21 cellular contexts compared by ENCODE assay signal in the genomic region with DNA sequence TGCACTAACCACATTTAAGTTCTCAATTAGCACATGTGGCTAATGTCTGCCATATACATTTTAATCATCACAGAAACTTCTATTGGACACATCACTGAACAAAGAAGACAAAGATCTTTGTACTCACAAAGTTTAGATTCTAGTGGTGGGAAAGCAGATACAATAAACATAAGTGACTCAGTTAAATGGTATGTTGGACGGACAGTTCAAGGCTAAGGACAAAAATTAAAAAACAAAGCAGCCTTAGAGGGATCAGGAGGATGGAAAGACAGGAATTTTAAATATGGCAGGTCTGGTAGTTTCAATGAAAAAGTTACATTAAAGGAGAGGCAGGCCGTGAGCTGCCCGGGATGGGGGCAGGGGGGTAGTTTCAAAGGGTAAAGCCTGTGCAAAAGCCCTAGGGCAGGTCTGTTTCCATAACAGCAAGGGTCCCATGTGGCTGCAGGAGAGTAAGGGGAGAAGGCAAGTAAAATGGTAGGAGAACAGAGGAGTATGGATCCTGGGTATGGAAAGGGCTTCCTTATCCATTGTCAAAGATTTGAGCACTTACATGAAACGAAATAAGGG.
DNase-seq lines count a peak whose midpoint lies in the region; ATAC-seq and TF ChIP-seq lines count a peak whose summit lies in the region.
"Had no signal": no experiment of that assay in that cellular context is flagged by ENCODE, and none has a peak within 500 bp of the region (broad histone marks: within the 10 kb centered on the region; RNA-seq: fewer than 3 reads in every experiment).

No MANE protein-coding gene starts in this region.

- no TSS peak for BruUV-seq in mammary epithelial cell (replicated peaks; lab: Mats Ljungman, UMichigan)

- ATAC-seq in HG03457 (IDR thresholded peaks at IDR 0.05; ENCODE audit: unreplicated experiment) (no peak), HG03039 (IDR thresholded peaks at IDR 0.05; ENCODE audit: unreplicated experiment) (no peak)
- ATAC-seq: A549; activated CD4-positive, CD25-positive, alpha-beta regulatory T cell treated with anti-CD3 and anti-CD28 coated beads, Interleukin-2, amount 50 U/mL, for 24 hours had no signal

- H3K27ac ChIP-seq in mammary epithelial cell (ENCODE audit: insufficient read depth, low read depth, low read length) (no peak overlapping the region), coronary artery (no peak overlapping the region)
- H3K27ac ChIP-seq: A549, cardiac muscle cell, HL-60, RWPE1 had no signal

- no peaks in the 10 kb centered on the region for H3K9me3 ChIP-seq in mammary epithelial cell (replicated peaks; ENCODE audit: insufficient read depth, low read length)
- H3K9me3 ChIP-seq: A549, BE2C had no signal

- peak; percentile 44 for DNase-seq in A172 (ENCODE audit: low spot score)
- peak; percentile 10 for DNase-seq in HS-5 (ENCODE audit: low read depth)
- DNase-seq in mammary epithelial cell, result peak; percentile 57
- peak; percentile 50 for DNase-seq in kidney glomerular epithelial cell (lab: John Stamatoyannopoulos, UW)
- no peak for DNase-seq in GF-D8 (lab: John Stamatoyannopoulos, UW)
- DNase-seq in coronary artery (ENCODE audit: low spot score), result no peak
- DNase-seq: activated T-cell treated with anti-CD3 and anti-CD28 coated beads, Interleukin-2, amount 50 U/mL, for 24 hours; BE2C; DMS79 treated with DMSO at 0.1 percent for 48 hours; IMR-90; kidney; mesendoderm; NCI-H2107; retina had no signal

- H3K27me3 ChIP-seq in mammary epithelial cell (ENCODE audit: insufficient read depth, low read length), result no peaks in the 10 kb centered on the region
- H3K27me3 ChIP-seq: BE2C, cardiac muscle cell had no signal

- no peak overlapping the region for H3K4me2 ChIP-seq in mammary epithelial cell (ENCODE audit: insufficient read depth, low read depth, low read length)
- H3K4me2 ChIP-seq: A549 had no signal

- intact Hi-C loops in mammary epithelial cell (cut with micrococcal nuclease), result no loop called here

- no peaks in the 10 kb centered on the region for H3K36me3 ChIP-seq in mammary epithelial cell (ENCODE audit: insufficient read depth, low read length)
- H3K36me3 ChIP-seq: BE2C, cardiac muscle cell had no signal

- TF ChIP-seq CTCF in mammary epithelial cell (conservative IDR thresholded peaks at IDR 0.05 in 1 of 2, IDR thresholded peaks at IDR 0.05 in 1 of 2; ENCODE audit: extremely low read depth in 1 of 2, insufficient read depth in 1 of 2, low read depth in 1 of 2, low read length in 2 of 2) (no peak), coronary artery (IDR thresholded peaks at IDR 0.05) (no peak)

- H3K9ac ChIP-seq in mammary epithelial cell (ENCODE audit: insufficient read depth, low read length), result no peak overlapping the region

- H2AFZ ChIP-seq in mammary epithelial cell (ENCODE audit: low read depth, low read length), result no peak overlapping the region

- CTCF ChIA-PET in mammary epithelial cell (lab: Charles Lee; ENCODE audit: low non-redundant PET), result no interaction called here

- H4K20me1 ChIP-seq in mammary epithelial cell (ENCODE audit: insufficient read depth, low read length), result no peaks in the 10 kb centered on the region

- in situ Hi-C loops in mammary epithelial cell (cut with MboI; ENCODE audit: low sequenced_read_pairs in 2 of 2), result no loop called here

- H3K4me1 ChIP-seq in mammary epithelial cell (ENCODE audit: insufficient read depth, low read length), result no peaks in the 10 kb centered on the region
- H3K4me1 ChIP-seq: A549, BE2C had no signal

- H3K79me2 ChIP-seq in mammary epithelial cell (ENCODE audit: insufficient read depth, low read length), result no peaks in the 10 kb centered on the region

- H3K4me3 ChIP-seq in mammary epithelial cell (replicated peaks in 1 of 3; ENCODE audit: insufficient read depth in 1 of 3, low read depth in 2 of 3, low read length in 3 of 3) (no peak overlapping the region), coronary artery (no peak overlapping the region)
- H3K4me3 ChIP-seq: A549, cardiac muscle cell had no signal

- dilution Hi-C loops in mammary epithelial cell (cut with HindIII; ENCODE audit: low sequenced_read_pairs), result no loop called here

- 35% methylated on average over 4 of the region's 4 CpGs for WGBS in mammary epithelial cell (ENCODE audit: low coverage, missing lambda C conversion rate)

Comparison
In these comparisons a context has a peak if more than half of its experiments do, and no peak if none do; other contexts are left out.
1. DNase-seq: peak in A172 (single experiment), HS-5 (single experiment), mammary epithelial cell (single experiment) and kidney glomerular epithelial cell (single experiment); none in GF-D8 (single experiment) and coronary artery (single experiment).